Comparison of ENCODE assay signal across 8 cellular contexts in genomic region chr13:112444001-112444311, GRCh38.
DNase-seq lines count a peak whose midpoint lies in the region; ATAC-seq lines count a peak whose summit lies in the region.

No MANE protein-coding gene starts in this region.

- H3K27me3 Mint-ChIP-seq in activated T-cell treated with anti-CD3 and anti-CD28 coated beads, Interleukin-2, amount 50 U/mL, for 72 hours (ENCODE audit: low read depth) = peaks cover 16% of the 10 kb centered on the region

- no peaks in the 10 kb centered on the region for H3K9me3 Mint-ChIP-seq in activated T-cell treated with anti-CD3 and anti-CD28 coated beads, Interleukin-2, amount 50 U/mL, for 72 hours

- H3K4me1 Mint-ChIP-seq in activated T-cell treated with anti-CD3 and anti-CD28 coated beads, Interleukin-2, amount 50 U/mL, for 72 hours (ENCODE audit: low read depth) = peaks cover 6% of the 10 kb centered on the region

- intact Hi-C loops in head of caudate nucleus (cut with DNase I) = loop anchor here (2.0 kb wide), 1 partner anchor 969 kb away; no protein-coding TSS in a partner anchor

- no peak overlapping the region for H3K27ac Mint-ChIP-seq in activated T-cell treated with anti-CD3 and anti-CD28 coated beads, Interleukin-2, amount 50 U/mL, for 72 hours

- no peak overlapping the region for H3K4me3 Mint-ChIP-seq in activated T-cell treated with anti-CD3 and anti-CD28 coated beads, Interleukin-2, amount 50 U/mL, for 72 hours

- no peak for ATAC-seq in activated CD4-positive, CD25-positive, alpha-beta regulatory T cell treated with anti-CD3 and anti-CD28 coated beads, Interleukin-2, amount 50 U/mL, for 24 hours
- ATAC-seq in HG03139 (IDR thresholded peaks at IDR 0.05; ENCODE audit: unreplicated experiment) (peak; percentile 70), GM21723 (IDR thresholded peaks at IDR 0.05; ENCODE audit: unreplicated experiment) (no peak)
- ATAC-seq in activated T-cell treated with anti-CD3 and anti-CD28 coated beads, Interleukin-2, amount 50 U/mL, for 72 hours (replicated peaks in 1 of 2) = peak; percentile 72 to 78

- H3K36me3 Mint-ChIP-seq in activated T-cell treated with anti-CD3 and anti-CD28 coated beads, Interleukin-2, amount 50 U/mL, for 72 hours (ENCODE audit: insufficient read depth in 2 of 2) = no peaks in the 10 kb centered on the region

- peak; percentile 60 for DNase-seq in activated CD4-positive, CD25-positive, alpha-beta regulatory T cell treated with anti-CD3 and anti-CD28 coated beads, Interleukin-2, amount 50 U/mL, for 72 hours
- DNase-seq in NCI-H510A treated with DMSO at 0.1 percent for 48 hours (lab: John Stamatoyannopoulos, UW) (peak; percentile 77), head of caudate nucleus (peak; percentile 48 to 90 (median 76)), pons (ENCODE audit: low spot score) (peak; percentile 18)
- peak; percentile 67 to 75 for DNase-seq in activated T-cell treated with anti-CD3 and anti-CD28 coated beads, Interleukin-2, amount 50 U/mL, for 72 hours

Comparison
In these comparisons a context has a peak if more than half of its experiments do, and no peak if none do; other contexts are left out.
1. DNase-seq: peak in every context shown above with its lines; median percentile 77 in NCI-H510A treated with DMSO at 0.1 percent for 48 hours; 76 in head of caudate nucleus; 71 in activated T-cell treated with anti-CD3 and anti-CD28 coated beads, Interleukin-2, amount 50 U/mL, for 72 hours; 60 in activated CD4-positive, CD25-positive, alpha-beta regulatory T cell treated with anti-CD3 and anti-CD28 coated beads, Interleukin-2, amount 50 U/mL, for 72 hours; 18 in pons.
2. ATAC-seq: peak in HG03139 (single experiment) and activated T-cell treated with anti-CD3 and anti-CD28 coated beads, Interleukin-2, amount 50 U/mL, for 72 hours (2 of 2); none in activated CD4-positive, CD25-positive, alpha-beta regulatory T cell treated with anti-CD3 and anti-CD28 coated beads, Interleukin-2, amount 50 U/mL, for 24 hours (0 of 2) and GM21723 (single experiment).